8 cellular contexts compared by ENCODE assay signal in genomic region chr4:155353923-155354540, GRCh38. TPM values are rescaled to one million over a fixed set of nuclear protein-coding genes. Genes with fewer than 3 reads are reported as not detected.
A peak's percentile ranks its signal among the peaks of the same experiment; 100 is the strongest.
DNase-seq lines count a peak whose midpoint lies in the region; ATAC-seq, FAIRE-seq and TF ChIP-seq lines count a peak whose summit lies in the region.

No MANE protein-coding gene starts in this region.

- H3K4me3 ChIP-seq in HCT116 (replicated peaks in 1 of 2; ENCODE audit: low read depth in 1 of 2, low read length in 2 of 2) = no peak overlapping the region
- H3K4me3 ChIP-seq in LNCaP clone FGC (ENCODE audit: low read depth, low read length) = no peak overlapping the region

- H3K9me3 ChIP-seq in HCT116 (ENCODE audit: control insufficient read depth in 1 of 2, insufficient read depth in 1 of 2, low read depth in 1 of 2, low read length in 2 of 2) = no peaks in the 10 kb centered on the region

- H3K4me1 ChIP-seq in HCT116 (ENCODE audit: control insufficient read depth in 1 of 2, insufficient read depth in 2 of 2, low read length in 2 of 2) = no peaks in the 10 kb centered on the region

- TF ChIP-seq CTCF in HCT116 (IDR thresholded peaks at IDR 0.05 in 2 of 3, conservative IDR thresholded peaks at IDR 0.05 in 1 of 3; ENCODE audit: borderline replicate concordance in 1 of 3, insufficient read depth in 1 of 3, low read depth in 2 of 3, low read length in 2 of 3) (peak; percentile 77 to 85 (median 81)), LNCaP clone FGC (IDR thresholded peaks at IDR 0.05; ENCODE audit: control insufficient read depth, extremely low read depth, insufficient read depth) (peak; percentile 85), activated B cell treated with CpG ODN at 0.5 μM for 24 hours (IDR thresholded peaks at IDR 0.05) (no peak)

- H3K9ac ChIP-seq in HCT116 (ENCODE audit: low read length) = no peak overlapping the region

- no peak for TF ChIP-seq POLR2A in HCT116 (IDR thresholded peaks at IDR 0.05; ENCODE audit: borderline replicate concordance, extremely low read depth, insufficient read depth, insufficient read length)

- DNase-seq in activated T-cell treated with anti-CD3 and anti-CD28 coated beads for 1 hour (ENCODE audit: low read depth) (peak; percentile 5), activated T-cell treated with anti-CD3 and anti-CD28 coated beads for 4 hours (no peak), HCT116 (ENCODE audit: low read depth, low spot score) (peak; percentile 51), LNCaP clone FGC (ENCODE audit: low read depth) (no peak), activated B cell treated with CpG ODN at 0.5 μM for 24 hours (no peak), RCC 7860 (ENCODE audit: low spot score) (no peak)
- DNase-seq in natural killer cell treated with Interleukin-12 subunit alpha and Interleukin-12 subunit beta and Interleukin-15 and Interleukin-18, amount 100 ng/mL, for 72 hours (ENCODE audit: low spot score) = peak; percentile 64

- CTCF ChIA-PET in HCT116 (lab: Charles Lee) (interaction anchor here (0.6 to 2.5 kb wide), 6 partner anchors 328 to 548 kb away, joined by 3 to 12 read pairs (median 6); no protein-coding TSS in a partner anchor), activated B cell treated with CpG ODN at 0.5 μM for 24 hours (lab: Charles Lee) (no interaction called here)

- H3K4me1 Mint-ChIP-seq in activated B cell treated with CpG ODN at 0.5 μM for 24 hours = no peaks in the 10 kb centered on the region
- no peaks in the 10 kb centered on the region for H3K4me1 Mint-ChIP-seq in natural killer cell treated with Interleukin-12 subunit alpha and Interleukin-12 subunit beta and Interleukin-15 and Interleukin-18, amount 100 ng/mL, for 72 hours (ENCODE audit: low read depth in 2 of 2)

- H3K4me2 ChIP-seq in HCT116 (ENCODE audit: low read length) = peak overlapping the region; percentile 24

- peak; percentile 81 for TF ChIP-seq RAD21 in HCT116 (IDR thresholded peaks at IDR 0.05; ENCODE audit: low read depth)

- peaks cover 50% of the 10 kb centered on the region for H3K36me3 Mint-ChIP-seq in activated B cell treated with CpG ODN at 0.5 μM for 24 hours (ENCODE audit: low read depth)
- peaks cover 6% of the 10 kb centered on the region for H3K36me3 Mint-ChIP-seq in natural killer cell treated with Interleukin-12 subunit alpha and Interleukin-12 subunit beta and Interleukin-15 and Interleukin-18, amount 100 ng/mL, for 72 hours

- no peaks in the 10 kb centered on the region for H4K20me1 ChIP-seq in HCT116 (ENCODE audit: insufficient read depth)

- no peaks in the 10 kb centered on the region for H3K27me3 Mint-ChIP-seq in activated B cell treated with CpG ODN at 0.5 μM for 24 hours
- no peaks in the 10 kb centered on the region for H3K27me3 Mint-ChIP-seq in natural killer cell treated with Interleukin-12 subunit alpha and Interleukin-12 subunit beta and Interleukin-15 and Interleukin-18, amount 100 ng/mL, for 72 hours

- RAD21 ChIA-PET in HCT116 (lab: Charles Lee; ENCODE audit: low non-redundant PET in 1 of 2, low total read pairs in 2 of 2, uncharacterized antibody in 2 of 2, unreplicated experiment in 2 of 2) = interaction anchor here in 1 of 2 experiments (0.7 kb wide), 1 partner anchor 372 kb away, joined by 3 read pairs; no protein-coding TSS in a partner anchor

- BruUV-seq in HCT116 (replicated peaks; lab: Mats Ljungman, UMichigan) = no TSS peak

- no peaks in the 10 kb centered on the region for H3K79me2 ChIP-seq in HCT116 (ENCODE audit: insufficient read depth, low read length)

- POLR2A ChIA-PET in HCT116 (lab: Charles Lee) (no interaction called here), activated B cell treated with CpG ODN at 0.5 μM for 24 hours (lab: Charles Lee) (no interaction called here)

- H3K36me3 ChIP-seq in HCT116 (ENCODE audit: control insufficient read depth in 1 of 2, insufficient read depth in 2 of 2, low read length in 2 of 2) = no peaks in the 10 kb centered on the region

- no peaks in the 10 kb centered on the region for H3K9me3 Mint-ChIP-seq in activated B cell treated with CpG ODN at 0.5 μM for 24 hours
- no peaks in the 10 kb centered on the region for H3K9me3 Mint-ChIP-seq in natural killer cell treated with Interleukin-12 subunit alpha and Interleukin-12 subunit beta and Interleukin-15 and Interleukin-18, amount 100 ng/mL, for 72 hours

- H3K9me2 ChIP-seq in HCT116 (ENCODE audit: insufficient read depth) = no peaks in the 10 kb centered on the region

- ATAC-seq in HCT116 (peak; percentile 100), activated B cell treated with CpG ODN at 0.5 μM for 24 hours (ENCODE audit: low read depth) (peak; percentile 28), esophagus mucosa (peak; percentile 43)
- peak; percentile 68 to 72 for ATAC-seq in natural killer cell treated with Interleukin-12 subunit alpha and Interleukin-12 subunit beta and Interleukin-15 and Interleukin-18, amount 100 ng/mL, for 72 hours

- peak overlapping the region; percentile 75 for H2AFZ ChIP-seq in HCT116 (ENCODE audit: low read depth, low read length, poor library complexity, severe bottlenecking)

- no peak for FAIRE-seq in RCC 7860 (lab: Jason Lieb, UNC)

- H3K27me3 ChIP-seq in HCT116 (ENCODE audit: insufficient read depth, low read length) = no peaks in the 10 kb centered on the region

- intact Hi-C loops in HCT116 (cut with micrococcal nuclease) (loop anchor here (1.0 to 5.0 kb wide), 4 partner anchors 328 to 547 kb away; no protein-coding TSS in a partner anchor), activated B cell treated with CpG ODN at 0.5 μM for 24 hours (cut with micrococcal nuclease) (loop anchor here (1.0 to 5.0 kb wide), 4 partner anchors 372 to 802 kb away; no protein-coding TSS in a partner anchor)

- no peak overlapping the region for H3K27ac Mint-ChIP-seq in activated B cell treated with CpG ODN at 0.5 μM for 24 hours
- H3K27ac Mint-ChIP-seq in natural killer cell treated with Interleukin-12 subunit alpha and Interleukin-12 subunit beta and Interleukin-15 and Interleukin-18, amount 100 ng/mL, for 72 hours = no peak overlapping the region

- no peak overlapping the region for H3K27ac ChIP-seq in HCT116 (ENCODE audit: low read depth, low read length)

- H3K4me3 Mint-ChIP-seq in activated B cell treated with CpG ODN at 0.5 μM for 24 hours = no peak overlapping the region
- H3K4me3 Mint-ChIP-seq in natural killer cell treated with Interleukin-12 subunit alpha and Interleukin-12 subunit beta and Interleukin-15 and Interleukin-18, amount 100 ng/mL, for 72 hours = no peak overlapping the region

TF ChIP-seq in HCT116, 20 proteins besides CTCF, POLR2A, EP300 and RAD21:
- TF ChIP-seq SRF (IDR thresholded peaks at IDR 0.05; ENCODE audit: low read depth) (no peak), ZFX (IDR thresholded peaks at IDR 0.05) (no peak), EGR1 (IDR thresholded peaks at IDR 0.05; ENCODE audit: low read depth) (no peak), TCF7L2 (IDR thresholded peaks at IDR 0.05; ENCODE audit: borderline replicate concordance, extremely low read depth, insufficient read depth, insufficient read length) (no peak), YY1 (IDR thresholded peaks at IDR 0.05; ENCODE audit: extremely low read depth, insufficient replicate concordance, low read depth, low read length) (no peak), JUND (IDR thresholded peaks at IDR 0.05) (no peak), CEBPB (IDR thresholded peaks at IDR 0.05; ENCODE audit: low read depth) (no peak), ZBTB33 (IDR thresholded peaks at IDR 0.05; ENCODE audit: extremely low read depth, insufficient replicate concordance, low read length) (no peak), ATF3 (IDR thresholded peaks at IDR 0.05) (no peak), EZH2 (IDR thresholded peaks at IDR 0.05) (no peak), SP1 (IDR thresholded peaks at IDR 0.05; ENCODE audit: low read depth) (no peak), FOSL1 (IDR thresholded peaks at IDR 0.05; ENCODE audit: low read depth) (no peak), EZH2phosphoT487 (IDR thresholded peaks at IDR 0.05; ENCODE audit: borderline replicate concordance) (no peak)
- TF ChIP-seq, protein P1, sequence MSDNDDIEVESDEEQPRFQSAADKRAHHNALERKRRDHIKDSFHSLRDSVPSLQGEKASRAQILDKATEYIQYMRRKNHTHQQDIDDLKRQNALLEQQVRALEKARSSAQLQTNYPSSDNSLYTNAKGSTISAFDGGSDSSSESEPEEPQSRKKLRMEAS (IDR thresholded peaks at IDR 0.05) = no peak
TF ChIP-seq in HCT116: peak in this region for 0.

RNA-seq across cellular contexts. Expression of gene MAP9, which starts 22.7 kb away (rescaled TPM):
- total RNA-seq in HCT116 (2021; ENCODE audit: unreplicated experiment) (0.32 TPM), activated B cell treated with CpG ODN at 0.5 μM for 24 hours (8.8 and 10.7 TPM in 2 replicates), esophagus mucosa (1.7 TPM)
- not detected in 2 replicates for polyA plus RNA-seq in HCT116 (2012)
- 1 to 10 TPM; 5.9 to 9.4 TPM for total RNA-seq in natural killer cell treated with Interleukin-12 subunit alpha and Interleukin-12 subunit beta and Interleukin-15 and Interleukin-18, amount 100 ng/mL, for 72 hours

Comparison
In these comparisons a context has a peak if more than half of its experiments do, and no peak if none do; other contexts are left out.
1. DNase-seq: peak in activated T-cell treated with anti-CD3 and anti-CD28 coated beads for 1 hour (single experiment), HCT116 (single experiment) and natural killer cell treated with Interleukin-12 subunit alpha and Interleukin-12 subunit beta and Interleukin-15 and Interleukin-18, amount 100 ng/mL, for 72 hours (single experiment); none in activated T-cell treated with anti-CD3 and anti-CD28 coated beads for 4 hours (single experiment), LNCaP clone FGC (single experiment), activated B cell treated with CpG ODN at 0.5 μM for 24 hours (single experiment) and RCC 7860 (single experiment).
2. ATAC-seq: peak in every context shown above with its lines; median percentile 100 in HCT116; 70 in natural killer cell treated with Interleukin-12 subunit alpha and Interleukin-12 subunit beta and Interleukin-15 and Interleukin-18, amount 100 ng/mL, for 72 hours; 43 in esophagus mucosa; 28 in activated B cell treated with CpG ODN at 0.5 μM for 24 hours.